In genomic region chrX:9855536-9856320, GRCh38 we compare ENCODE assay signal across 22 cellular contexts.
DNase-seq lines count a peak whose midpoint lies in the region; ATAC-seq, FAIRE-seq and TF ChIP-seq lines count a peak whose summit lies in the region.
"Had no signal": no experiment of that assay in that cellular context is flagged by ENCODE, and none has a peak within 500 bp of the region (broad histone marks: within the 10 kb centered on the region; RNA-seq: fewer than 3 reads in every experiment).

No MANE protein-coding gene starts in this region.

- TF ChIP-seq CTCF in kidney (IDR thresholded peaks at IDR 0.05; ENCODE audit: borderline replicate concordance, extremely low read depth, insufficient read depth) (no peak), colonic mucosa (IDR thresholded peaks at IDR 0.05) (no peak)

- H3K14ac ChIP-seq in trophoblast cell (ENCODE audit: low read length), result peak overlapping the region; percentile 70

- DNase-seq in A172 (ENCODE audit: low spot score), result peak; percentile 17
- DNase-seq in RCC 7860 (ENCODE audit: low spot score), result peak; percentile 37
- no peak for DNase-seq in kidney
- no peak for DNase-seq in trophoblast cell
- DNase-seq in colonic mucosa, result no peak
- no peak for DNase-seq in NCI-H2029 treated with DMSO at 0.1 percent for 48 hours (lab: John Stamatoyannopoulos, UW)
- DNase-seq in NCI-H2196 (lab: John Stamatoyannopoulos, UW; ENCODE audit: unreplicated experiment), result no peak
- DNase-seq: activated CD4-positive, alpha-beta T cell treated with anti-CD3 and anti-CD28 coated beads for 48 hours; activated naive CD4-positive, alpha-beta T cell treated with anti-CD3 and anti-CD28 coated beads, Interleukin-2, amount 50 U/mL, for 16 hours; aorta; Caco-2; EL; erythroblast; NCI-H1417 treated with DMSO at 0.1 percent for 48 hours; NCI-H526; stimulated activated CD4-positive, alpha-beta T cell treated with anti-CD3 and anti-CD28 coated beads, Interleukin-4, amount 100 ng/mL, for 24 hours; stimulated activated naive CD4-positive, alpha-beta T cell treated with Interleukin-2 at 50 U/mL for 16 hours; thyroid gland had no signal

- H3K9ac ChIP-seq in kidney (ENCODE audit: low read length in 2 of 2) (peak overlapping the region in 1 of 2 donors; percentile 3), trophoblast cell (ENCODE audit: low read length) (no peak overlapping the region), colonic mucosa (ENCODE audit: low read depth in 2 of 2, low read length in 2 of 2) (no peak overlapping the region)

- H3K79me1 ChIP-seq in trophoblast cell (ENCODE audit: low read length), result peaks cover 36% of the 10 kb centered on the region

- H3K27ac ChIP-seq in kidney (ENCODE audit: low read depth in 2 of 2, low read length in 2 of 2), result no peak overlapping the region
- no peak overlapping the region for H3K27ac ChIP-seq in trophoblast cell (ENCODE audit: low read depth, low read length)
- no peak overlapping the region for H3K27ac ChIP-seq in colonic mucosa
- H3K27ac ChIP-seq: gastroesophageal sphincter, thyroid gland had no signal

- H3K4ac ChIP-seq in trophoblast cell (ENCODE audit: low read depth, low read length), result peak overlapping the region; percentile 91

- peak overlapping the region; percentile 58 for H4K8ac ChIP-seq in trophoblast cell (ENCODE audit: low read depth, low read length)

- H2AK5ac ChIP-seq in trophoblast cell (ENCODE audit: low read length), result peak overlapping the region; percentile 72

- ATAC-seq in HG02588 (IDR thresholded peaks at IDR 0.05; ENCODE audit: unreplicated experiment), result no peak
- ATAC-seq: gastroesophageal sphincter, SK-N-SH treated with all-trans-retinoic acid at 6 μM for 48 hours had no signal

- H4K91ac ChIP-seq in trophoblast cell (ENCODE audit: low read depth, low read length), result peak overlapping the region; percentile 76

- no peaks in the 10 kb centered on the region for H3K27me3 ChIP-seq in trophoblast cell (ENCODE audit: insufficient read depth, low read length)
- H3K27me3 ChIP-seq in colonic mucosa, result no peaks in the 10 kb centered on the region
- H3K27me3 ChIP-seq: gastroesophageal sphincter, thyroid gland had no signal

- H3K4me3 ChIP-seq in kidney (ENCODE audit: low read length in 2 of 2) (peak overlapping the region in 1 of 2 donors; percentile 25), trophoblast cell (ENCODE audit: low read depth, low read length) (no peak overlapping the region), colonic mucosa (no peak overlapping the region)
- H3K4me3 ChIP-seq: gastroesophageal sphincter, HAP-1, thyroid gland had no signal

- no peak overlapping the region for H2AFZ ChIP-seq in trophoblast cell (ENCODE audit: insufficient read depth, low read length, poor library complexity)

- peaks cover 6% of the 10 kb centered on the region for H3K79me2 ChIP-seq in trophoblast cell (ENCODE audit: control insufficient read depth, insufficient read depth, low read length, poor library complexity)

- peak overlapping the region; percentile 12 for H4K12ac ChIP-seq in trophoblast cell (ENCODE audit: low read depth, low read length)

- H3K4me2 ChIP-seq in trophoblast cell (ENCODE audit: low read length), result no peak overlapping the region

- WGBS in trophoblast cell (ENCODE audit: extremely low coverage, insufficient coverage, insufficient read length), result no CpG with 5 or more reads among the region's 15 CpGs

- H3K4me1 ChIP-seq in kidney (ENCODE audit: control insufficient read depth in 1 of 2, insufficient read depth in 1 of 2, low read depth in 1 of 2, low read length in 2 of 2), result peaks cover 0 to 7% of the 10 kb centered on the region in 2 donors
- H3K4me1 ChIP-seq in trophoblast cell (ENCODE audit: control insufficient read depth in 1 of 2, insufficient read depth in 2 of 2, low read length in 2 of 2), result peaks cover 23 to 34% of the 10 kb centered on the region in 2 experiments
- no peaks in the 10 kb centered on the region for H3K4me1 ChIP-seq in colonic mucosa
- H3K4me1 ChIP-seq: Caco-2, gastroesophageal sphincter, thyroid gland had no signal

- peak overlapping the region; percentile 57 for H2BK5ac ChIP-seq in trophoblast cell (ENCODE audit: low read depth, low read length, poor library complexity)

- H3K18ac ChIP-seq in trophoblast cell (ENCODE audit: low read length), result peak overlapping the region; percentile 72

- H3K23ac ChIP-seq in trophoblast cell (ENCODE audit: low read length), result no peak overlapping the region

- H2BK120ac ChIP-seq in trophoblast cell (ENCODE audit: insufficient read depth, low read length, poor library complexity), result peak overlapping the region; percentile 80

- FAIRE-seq in RCC 7860 (lab: Jason Lieb, UNC) (peak; percentile 56), kidney (lab: Jason Lieb, UNC) (peak; percentile 3)

- intact Hi-C loops in kidney (cut with DNase I), result no loop called here
- intact Hi-C loops in colonic mucosa (cut with DNase I), result no loop called here

- H3K9me3 ChIP-seq in kidney (ENCODE audit: control insufficient read depth in 1 of 2, low read length in 2 of 2) (no peaks in the 10 kb centered on the region), trophoblast cell (ENCODE audit: insufficient read depth, low read depth, low read length) (no peaks in the 10 kb centered on the region), colonic mucosa (no peaks in the 10 kb centered on the region)
- H3K9me3 ChIP-seq: Caco-2, gastroesophageal sphincter, HAP-1, thyroid gland had no signal

- H2BK12ac ChIP-seq in trophoblast cell (ENCODE audit: low read length), result peak overlapping the region; percentile 61

- no peaks in the 10 kb centered on the region for H3K36me3 ChIP-seq in kidney (ENCODE audit: control insufficient read depth in 1 of 2, insufficient read depth in 2 of 2, low read length in 2 of 2)
- H3K36me3 ChIP-seq in trophoblast cell (ENCODE audit: control insufficient read depth in 1 of 2, insufficient read depth in 2 of 2, low read length in 2 of 2), result peaks cover 0 to 3% of the 10 kb centered on the region in 2 experiments
- H3K36me3 ChIP-seq in colonic mucosa, result no peaks in the 10 kb centered on the region
- H3K36me3 ChIP-seq: gastroesophageal sphincter, HAP-1, thyroid gland had no signal

Comparison
In these comparisons a context has a peak if more than half of its experiments do, and no peak if none do; other contexts are left out.
1. DNase-seq: peak in A172 (single experiment) and RCC 7860 (single experiment); none in kidney (single experiment), trophoblast cell (0 of 2), colonic mucosa (single experiment), NCI-H2029 treated with DMSO at 0.1 percent for 48 hours (single experiment) and NCI-H2196 (single experiment).